10 cellular contexts compared by ENCODE assay signal in genomic region chr10:112526130-112526529, GRCh38.
A peak's percentile ranks its signal among the peaks of the same experiment; 100 is the strongest.
DNase-seq lines count a peak whose midpoint lies in the region; ATAC-seq and TF ChIP-seq lines count a peak whose summit lies in the region.
"Had no signal": no experiment of that assay in that cellular context is flagged by ENCODE, and none has a peak within 500 bp of the region (broad histone marks: within the 10 kb centered on the region; RNA-seq: fewer than 3 reads in every experiment).

No MANE protein-coding gene starts in this region.

- peak; percentile 94 for ATAC-seq in GM21390 (IDR thresholded peaks at IDR 0.05; ENCODE audit: unreplicated experiment)
- peak; percentile 75 for ATAC-seq in HG03135 (IDR thresholded peaks at IDR 0.05; ENCODE audit: unreplicated experiment)
- ATAC-seq in effector memory CD8-positive, alpha-beta T cell (replicated peaks), result peak; percentile 45

- peak overlapping the region in 1 of 2 donors; percentile 91 for H3K27ac Mint-ChIP-seq in effector memory CD8-positive, alpha-beta T cell

- peak overlapping the region in 1 of 2 donors; percentile 65 for H3K4me3 Mint-ChIP-seq in effector memory CD8-positive, alpha-beta T cell

- H3K27me3 Mint-ChIP-seq in effector memory CD8-positive, alpha-beta T cell, result no peaks in the 10 kb centered on the region

- TF ChIP-seq CTCF in GM12865 (IDR thresholded peaks at IDR 0.05; ENCODE audit: insufficient read depth, low read depth, low read length, missing control alignments), result no peak

- no peaks in the 10 kb centered on the region for H3K9me3 Mint-ChIP-seq in effector memory CD8-positive, alpha-beta T cell

- no peak overlapping the region for H3K4me3 ChIP-seq in GM12865 (ENCODE audit: low read depth, low read length)

- DNase-seq in GM12865 (ENCODE audit: low read depth) (peak; percentile 38), NCI-H1930 (lab: John Stamatoyannopoulos, UW) (no peak), hepatic stellate cell (ENCODE audit: low spot score) (no peak), OCI-M1 (lab: John Stamatoyannopoulos, UW) (no peak), OCI-M2 (lab: John Stamatoyannopoulos, UW; ENCODE audit: unreplicated experiment) (no peak)
- no peak for DNase-seq in effector memory CD8-positive, alpha-beta T cell
- DNase-seq: glutamatergic neuron, NCI-H2081 treated with DMSO at 0.1 percent for 48 hours had no signal

- H3K4me1 Mint-ChIP-seq in effector memory CD8-positive, alpha-beta T cell (ENCODE audit: low read depth in 2 of 2), result peaks cover 8 to 19% of the 10 kb centered on the region in 2 donors

- H3K36me3 Mint-ChIP-seq in effector memory CD8-positive, alpha-beta T cell (ENCODE audit: insufficient read depth), result peaks cover 9% of the 10 kb centered on the region
